Comparison of ENCODE assay signal across 18 cellular contexts in genomic region chr10:35428521-35428920, GRCh38.
"Had no signal": no experiment of that assay in that cellular context is flagged by ENCODE, and none has a peak within 500 bp of the region (broad histone marks: within the 10 kb centered on the region; RNA-seq: fewer than 3 reads in every experiment).

No MANE protein-coding gene starts in this region.

- H3K27me3 Mint-ChIP-seq: activated naive CD8-positive, alpha-beta T cell treated with anti-CD3 and anti-CD28 coated beads, Interleukin-2, amount 10 ng/mL, durations not matched to agents 7 days and 5 days had no signal

- H3K9me3 Mint-ChIP-seq: activated T-helper 2 cell treated with anti-CD3 and anti-CD28 coated beads, Interferon-gamma antibody, Interleukin-2, Interleukin-4, amounts not matched to agents 10 μg/mL and 5 μg/mL and 100 μg/mL, durations not matched to agents 14 hours and 24 hours and 36 hours; nephron had no signal

- H3K27me3 ChIP-seq: cardiac muscle cell, colonic mucosa, heart right ventricle, left lung, sigmoid colon, tibial artery had no signal

- FAIRE-seq: frontal cortex had no signal

- DNase-seq: activated CD4-positive, alpha-beta T cell treated with anti-CD3 and anti-CD28 coated beads, Interleukin-2, amount 50 U/mL, for 4 hours; activated CD8-positive, alpha-beta memory T cell treated with anti-CD3 and anti-CD28 coated beads, Interleukin-2, amount 50 U/mL, for 4 hours; activated naive CD8-positive, alpha-beta T cell treated with anti-CD3 and anti-CD28 coated beads, Interleukin-2, amount 10 ng/mL, durations not matched to agents 7 days and 5 days; aorta; colonic mucosa; effector CD4-positive, alpha-beta T cell; heart right ventricle; islet precursor cell; left lung; mucosa of descending colon; sigmoid colon; stimulated activated CD4-positive, alpha-beta T cell treated with anti-CD3 and anti-CD28 coated beads, Interleukin-12 subunit alpha, Interleukin-12 subunit beta, amount 100 ng/mL, for 4 hours; tibial artery had no signal

- H3K4me3 ChIP-seq: cardiac muscle cell, colonic mucosa, heart right ventricle, left lung, mucosa of descending colon, sigmoid colon, tibial artery had no signal

- H3K36me3 ChIP-seq: cardiac muscle cell, colonic mucosa, left lung, sigmoid colon, tibial artery had no signal

- ATAC-seq: heart right ventricle, left lung, mucosa of descending colon, SK-N-SH treated with all-trans-retinoic acid at 6 μM for 48 hours had no signal

- H3K4me3 Mint-ChIP-seq: activated naive CD8-positive, alpha-beta T cell treated with anti-CD3 and anti-CD28 coated beads, Interleukin-2, amount 10 ng/mL, durations not matched to agents 7 days and 5 days; nephron had no signal

- H3K27ac Mint-ChIP-seq: activated naive CD8-positive, alpha-beta T cell treated with anti-CD3 and anti-CD28 coated beads, Interleukin-2, amount 10 ng/mL, durations not matched to agents 7 days and 5 days; activated T-helper 2 cell treated with anti-CD3 and anti-CD28 coated beads, Interferon-gamma antibody, Interleukin-2, Interleukin-4, amounts not matched to agents 10 μg/mL and 5 μg/mL and 100 μg/mL, durations not matched to agents 14 hours and 24 hours and 36 hours; nephron had no signal

- H3K9me3 ChIP-seq: colonic mucosa, heart right ventricle, left lung, mucosa of descending colon, sigmoid colon, tibial artery had no signal

- H3K27ac ChIP-seq: cardiac muscle cell, colonic mucosa, heart right ventricle, sigmoid colon, tibial artery had no signal
